ENCODE assay signal across 8 cellular contexts in genomic region chr17:75785016-75785769, GRCh38. TPM values are rescaled to one million over a fixed set of nuclear protein-coding genes. Genes with fewer than 3 reads are reported as not detected.
DNase-seq lines count a peak whose midpoint lies in the region; ATAC-seq and TF ChIP-seq lines count a peak whose summit lies in the region.

No MANE protein-coding gene starts in this region.

- H3K4me3 ChIP-seq in fibroblast of mammary gland (ENCODE audit: control insufficient read depth, low read depth, low read length) = peak overlapping the region; percentile 75

- peaks cover 0 to 8% of the 10 kb centered on the region in 2 donors for H3K36me3 Mint-ChIP-seq in activated T-cell treated with anti-CD3 and anti-CD28 coated beads, Interleukin-2, amount 50 U/mL, for 72 hours (ENCODE audit: insufficient read depth in 2 of 2)
- no peaks in the 10 kb centered on the region for H3K36me3 Mint-ChIP-seq in natural killer cell
- H3K36me3 Mint-ChIP-seq in stimulated activated naive CD8-positive, alpha-beta T cell treated with anti-CD3 and anti-CD28 coated beads, Interleukin-15, Interleukin-2, amounts not matched to agents 100 ng/mL and 50 ng/mL, for 24 hours (ENCODE audit: low read depth) = peaks cover 10% of the 10 kb centered on the region

- peak; percentile 46 for ATAC-seq in GM19452 (IDR thresholded peaks at IDR 0.05; ENCODE audit: unreplicated experiment)
- peak; percentile 36 for ATAC-seq in HG03565 (IDR thresholded peaks at IDR 0.05; ENCODE audit: unreplicated experiment)
- peak; percentile 3 to 74 for ATAC-seq in activated T-cell treated with anti-CD3 and anti-CD28 coated beads, Interleukin-2, amount 50 U/mL, for 72 hours (replicated peaks in 1 of 2)
- ATAC-seq in natural killer cell = peak; percentile 63 to 88 (median 76)

- peak overlapping the region; percentile 90 for H3K4me3 Mint-ChIP-seq in activated T-cell treated with anti-CD3 and anti-CD28 coated beads, Interleukin-2, amount 50 U/mL, for 72 hours
- peak overlapping the region; percentile 93 for H3K4me3 Mint-ChIP-seq in natural killer cell
- peak overlapping the region; percentile 88 for H3K4me3 Mint-ChIP-seq in stimulated activated naive CD8-positive, alpha-beta T cell treated with anti-CD3 and anti-CD28 coated beads, Interleukin-15, Interleukin-2, amounts not matched to agents 100 ng/mL and 50 ng/mL, for 24 hours

- H3K27me3 Mint-ChIP-seq in activated T-cell treated with anti-CD3 and anti-CD28 coated beads, Interleukin-2, amount 50 U/mL, for 72 hours (ENCODE audit: low read depth) = no peaks in the 10 kb centered on the region
- no peaks in the 10 kb centered on the region for H3K27me3 Mint-ChIP-seq in natural killer cell (ENCODE audit: low read depth in 2 of 2)
- no peaks in the 10 kb centered on the region for H3K27me3 Mint-ChIP-seq in stimulated activated naive CD8-positive, alpha-beta T cell treated with anti-CD3 and anti-CD28 coated beads, Interleukin-15, Interleukin-2, amounts not matched to agents 100 ng/mL and 50 ng/mL, for 24 hours

- peaks cover 51% of the 10 kb centered on the region for H3K4me1 Mint-ChIP-seq in activated T-cell treated with anti-CD3 and anti-CD28 coated beads, Interleukin-2, amount 50 U/mL, for 72 hours (ENCODE audit: low read depth)
- peaks cover 36 to 40% of the 10 kb centered on the region in 2 donors for H3K4me1 Mint-ChIP-seq in natural killer cell
- peaks cover 61% of the 10 kb centered on the region for H3K4me1 Mint-ChIP-seq in stimulated activated naive CD8-positive, alpha-beta T cell treated with anti-CD3 and anti-CD28 coated beads, Interleukin-15, Interleukin-2, amounts not matched to agents 100 ng/mL and 50 ng/mL, for 24 hours (ENCODE audit: low read depth)

- intact Hi-C loops in natural killer cell (cut with micrococcal nuclease) = loop anchor here (10.0 kb wide), 1 partner anchor 480 kb away; the partner anchor contains the start of gene UBALD2

- TF ChIP-seq CTCF in fibroblast of mammary gland (conservative IDR thresholded peaks at IDR 0.05; ENCODE audit: control insufficient read depth, insufficient read depth, low read depth, low read length) (no peak), natural killer cell (IDR thresholded peaks at IDR 0.05) (no peak)

- H3K27ac Mint-ChIP-seq in activated T-cell treated with anti-CD3 and anti-CD28 coated beads, Interleukin-2, amount 50 U/mL, for 72 hours = peak overlapping the region; percentile 98
- H3K27ac Mint-ChIP-seq in natural killer cell = peak overlapping the region; percentile 97 to 99
- peak overlapping the region; percentile 100 for H3K27ac Mint-ChIP-seq in stimulated activated naive CD8-positive, alpha-beta T cell treated with anti-CD3 and anti-CD28 coated beads, Interleukin-15, Interleukin-2, amounts not matched to agents 100 ng/mL and 50 ng/mL, for 24 hours

- peak; percentile 87 for DNase-seq in COLO668 (lab: John Stamatoyannopoulos, UW; ENCODE audit: unreplicated experiment)
- peak; percentile 87 for DNase-seq in NOMO-1 treated with dmso at 0.1 percent for 144 hours (lab: John Stamatoyannopoulos, UW; ENCODE audit: unreplicated experiment)
- DNase-seq in activated T-cell treated with anti-CD3 and anti-CD28 coated beads, Interleukin-2, amount 50 U/mL, for 72 hours = peak; percentile 45 to 91
- peak; percentile 89 for DNase-seq in fibroblast of mammary gland (ENCODE audit: low read depth)
- DNase-seq in natural killer cell = peak; percentile 91

- no peaks in the 10 kb centered on the region for H3K9me3 Mint-ChIP-seq in activated T-cell treated with anti-CD3 and anti-CD28 coated beads, Interleukin-2, amount 50 U/mL, for 72 hours
- H3K9me3 Mint-ChIP-seq in natural killer cell = no peaks in the 10 kb centered on the region
- H3K9me3 Mint-ChIP-seq in stimulated activated naive CD8-positive, alpha-beta T cell treated with anti-CD3 and anti-CD28 coated beads, Interleukin-15, Interleukin-2, amounts not matched to agents 100 ng/mL and 50 ng/mL, for 24 hours = no peaks in the 10 kb centered on the region

RNA-seq across cellular contexts. Expression of gene UNK, which starts 0.6 kb away (rescaled TPM):
- 10 to 100 TPM; 20.7 to 22.6 TPM for total RNA-seq in activated T-cell treated with anti-CD3 and anti-CD28 coated beads, Interleukin-2, amount 50 U/mL, for 72 hours
- 10 to 100 TPM; 44.2 to 51.3 (median 44.5) TPM for total RNA-seq in natural killer cell

RNA-seq across cellular contexts. Expression of gene GALK1, which starts 20.2 kb away (rescaled TPM):
- 10 to 100 TPM; 41.9 to 51.2 TPM for total RNA-seq in activated T-cell treated with anti-CD3 and anti-CD28 coated beads, Interleukin-2, amount 50 U/mL, for 72 hours
- 10 to 100 TPM; 11.9 to 15.9 (median 12.6) TPM for total RNA-seq in natural killer cell

RNA-seq across cellular contexts. Expression of gene UNC13D, which starts 59.0 kb away (rescaled TPM):
- 10 to 100 TPM; 89.0 to 97.6 TPM for total RNA-seq in activated T-cell treated with anti-CD3 and anti-CD28 coated beads, Interleukin-2, amount 50 U/mL, for 72 hours
- total RNA-seq in natural killer cell = 100 to 1,000 TPM; 269 to 279 (median 277) TPM

Comparison
In these comparisons a context has a peak if more than half of its experiments do, and no peak if none do; other contexts are left out.
1. Peak in every context shown above with its lines: DNase-seq, ATAC-seq and H3K4me3 ChIP-seq.